ENCODE assay signal across 22 cellular contexts in the genomic region with DNA sequence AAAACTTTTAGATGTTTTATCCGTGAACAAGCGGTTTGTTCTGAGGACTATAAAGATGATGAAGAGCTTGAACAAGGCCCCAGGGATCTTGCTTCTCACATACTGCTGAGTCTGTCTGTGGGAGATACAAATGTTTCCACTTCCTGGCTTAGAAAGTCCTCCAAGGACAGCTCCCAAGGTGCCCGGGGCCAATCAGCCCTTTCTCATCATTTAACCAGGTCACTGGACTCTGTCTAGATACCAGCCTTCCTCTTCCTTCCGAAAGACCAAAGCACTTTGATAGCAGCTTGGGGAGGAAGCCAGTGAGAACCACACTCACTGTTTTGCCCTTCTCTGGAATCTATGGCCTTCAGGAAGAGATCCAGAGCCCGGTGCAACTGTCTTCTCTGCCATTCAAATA.
"Had no signal": no experiment of that assay in that cellular context is flagged by ENCODE, and none has a peak within 500 bp of the region (broad histone marks: within the 10 kb centered on the region; RNA-seq: fewer than 3 reads in every experiment).

No MANE protein-coding gene starts in this region.

- H3K27me3 Mint-ChIP-seq: activated T-helper 17 cell treated with anti-CD3 and anti-CD28 coated beads, Interleukin-2, amount 50 U/mL, for 72 hours; T-helper 17 cell had no signal

- ATAC-seq: activated T-helper 17 cell treated with anti-CD3 and anti-CD28 coated beads, Interleukin-2, amount 50 U/mL, for 72 hours; PC-3; T-helper 17 cell had no signal

- DNase-seq: activated B cell treated with CpG ODN at 0.5 μM for 24 hours; activated CD4-positive, alpha-beta memory T cell treated with anti-CD3 and anti-CD28 coated beads, Interleukin-2, amount 10 ng/mL, durations not matched to agents 7 days and 5 days; activated CD4-positive, alpha-beta T cell treated with anti-CD3 and anti-CD28 coated beads for 1 hour; activated CD4-positive, alpha-beta T cell treated with anti-CD3 and anti-CD28 coated beads, Interleukin-2, amount 10 ng/mL, durations not matched to agents 7 days and 5 days; activated gamma-delta T cell; activated naive CD4-positive, alpha-beta T cell treated with anti-CD3 and anti-CD28 coated beads for 36 hours; activated T-cell treated with anti-CD3 and anti-CD28 coated beads for 4 hours; activated T-cell treated with anti-CD3 and anti-CD28 coated beads, Interleukin-2, amount 50 U/mL, for 48 hours; Karpas-422; NCI-H1105 treated with DMSO at 0.1 percent for 48 hours; NCI-H1436 treated with DMSO at 0.1 percent for 48 hours; NCI-H187; NCI-H2081; NCI-H446; NCI-H524; PC-3; SHP77 treated with DMSO at 0.1 percent for 48 hours; T-helper 17 cell had no signal

- H3K4me3 Mint-ChIP-seq: activated B cell treated with CpG ODN at 0.5 μM for 24 hours; activated CD4-positive, alpha-beta memory T cell treated with anti-CD3 and anti-CD28 coated beads, Interleukin-2, amount 10 ng/mL, durations not matched to agents 7 days and 5 days; activated CD4-positive, alpha-beta T cell treated with anti-CD3 and anti-CD28 coated beads, Interleukin-2, amount 10 ng/mL, durations not matched to agents 7 days and 5 days; activated naive CD4-positive, alpha-beta T cell treated with anti-CD3 and anti-CD28 coated beads for 36 hours; activated naive CD8-positive, alpha-beta T cell; activated T-helper 17 cell treated with anti-CD3 and anti-CD28 coated beads, Interleukin-2, amount 50 U/mL, for 72 hours; brain; T-helper 17 cell had no signal

- FAIRE-seq: astrocyte had no signal

- H3K9me3 Mint-ChIP-seq: activated B cell treated with CpG ODN at 0.5 μM for 24 hours; activated CD4-positive, alpha-beta memory T cell treated with anti-CD3 and anti-CD28 coated beads, Interleukin-2, amount 10 ng/mL, durations not matched to agents 7 days and 5 days; activated CD4-positive, alpha-beta T cell treated with anti-CD3 and anti-CD28 coated beads, Interleukin-2, amount 10 ng/mL, durations not matched to agents 7 days and 5 days; activated naive CD4-positive, alpha-beta T cell treated with anti-CD3 and anti-CD28 coated beads for 36 hours; activated T-helper 17 cell treated with anti-CD3 and anti-CD28 coated beads, Interleukin-2, amount 50 U/mL, for 72 hours had no signal

- H3K27ac Mint-ChIP-seq: activated B cell treated with CpG ODN at 0.5 μM for 24 hours; activated CD4-positive, alpha-beta memory T cell treated with anti-CD3 and anti-CD28 coated beads, Interleukin-2, amount 10 ng/mL, durations not matched to agents 7 days and 5 days; activated CD4-positive, alpha-beta T cell treated with anti-CD3 and anti-CD28 coated beads, Interleukin-2, amount 10 ng/mL, durations not matched to agents 7 days and 5 days; activated naive CD4-positive, alpha-beta T cell treated with anti-CD3 and anti-CD28 coated beads for 36 hours; activated naive CD8-positive, alpha-beta T cell; activated T-helper 17 cell treated with anti-CD3 and anti-CD28 coated beads, Interleukin-2, amount 50 U/mL, for 72 hours; brain; T-helper 17 cell had no signal

- H3K36me3 Mint-ChIP-seq: activated naive CD8-positive, alpha-beta T cell; brain had no signal
